In genomic region chr1:43140583-43140982, GRCh38 we compare ENCODE assay signal across 6 cellular contexts.
"Had no signal": no experiment of that assay in that cellular context is flagged by ENCODE, and none has a peak within 500 bp of the region (broad histone marks: within the 10 kb centered on the region; RNA-seq: fewer than 3 reads in every experiment).

No MANE protein-coding gene starts in this region.

- FAIRE-seq: G401.6, GM12891, GM18507, GM19239 had no signal

- DNase-seq: GDM1, GF-D8 had no signal
